Comparison of ENCODE assay signal across 35 cellular contexts in the genomic region with DNA sequence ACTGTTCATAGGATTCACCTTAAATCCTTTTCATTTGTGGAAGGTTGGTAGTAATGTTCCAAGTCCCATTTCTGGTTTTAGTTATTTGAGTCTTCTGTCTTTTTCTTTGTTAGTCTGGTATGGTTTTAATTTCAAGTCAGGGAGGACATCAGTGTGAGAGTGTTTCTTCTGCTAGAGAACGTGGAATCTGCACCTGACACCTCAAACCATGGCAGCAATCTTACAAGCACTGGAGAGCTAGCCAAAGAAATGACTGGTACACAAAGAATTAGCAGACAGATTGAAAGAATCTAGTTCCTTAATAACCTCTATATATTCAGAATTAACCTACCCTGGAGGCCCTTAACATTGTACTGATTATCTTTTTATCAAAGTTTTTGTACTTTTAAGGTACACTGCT. TPM values are rescaled to one million over a fixed set of nuclear protein-coding genes. Genes with fewer than 3 reads are reported as not detected.
"Had no signal": no experiment of that assay in that cellular context is flagged by ENCODE, and none has a peak within 500 bp of the region (broad histone marks: within the 10 kb centered on the region; RNA-seq: fewer than 3 reads in every experiment).

No MANE protein-coding gene starts in this region.

- H3K27me3 ChIP-seq: heart left ventricle, left lung, neural progenitor cell, neutrophil, ovary, right atrium auricular region, spleen, suprapubic skin, tibial artery, upper lobe of right lung had no signal

- H3K4me2 ChIP-seq: neural progenitor cell had no signal

- H3K4me3 ChIP-seq: heart left ventricle, left lung, lower lobe of right lung, neural progenitor cell, ovary, right atrium auricular region, spleen, suprapubic skin, thoracic aorta, tibial artery, upper lobe of right lung had no signal

- H2AFZ ChIP-seq: neural progenitor cell had no signal

- H3K27me3 Mint-ChIP-seq: naive B cell; progenitor cell of endocrine pancreas; stimulated activated naive CD8-positive, alpha-beta T cell treated with anti-CD3 and anti-CD28 coated beads, Interleukin-15, amount 100 ng/mL, for 72 hours had no signal

- H3K4me1 ChIP-seq: neural progenitor cell had no signal

- H3K9me3 Mint-ChIP-seq: immature natural killer cell; naive B cell; natural killer cell; neural progenitor cell; stimulated activated effector memory CD8-positive, alpha-beta T cell treated with anti-CD3 and anti-CD28 coated beads, Interleukin-12 subunit alpha, Interleukin-12 subunit beta, amount 100 ng/mL, for 72 hours; stimulated activated naive CD8-positive, alpha-beta T cell treated with anti-CD3 and anti-CD28 coated beads, Interleukin-15, amount 100 ng/mL, for 72 hours had no signal

- H3K27ac ChIP-seq: heart left ventricle, left lung, lower lobe of right lung, neural progenitor cell, neutrophil, ovary, right atrium auricular region, spleen, suprapubic skin, thoracic aorta, tibial artery, upper lobe of right lung had no signal

- H3K9ac ChIP-seq: neural progenitor cell had no signal

- ATAC-seq: heart left ventricle; left colon; left lung; lower lobe of right lung; natural killer cell; sciatic nerve; stimulated activated effector memory CD8-positive, alpha-beta T cell treated with anti-CD3 and anti-CD28 coated beads, Interleukin-12 subunit alpha, Interleukin-12 subunit beta, amount 100 ng/mL, for 72 hours; stimulated activated naive CD8-positive, alpha-beta T cell treated with anti-CD3 and anti-CD28 coated beads, Interleukin-15, amount 100 ng/mL, for 72 hours; upper lobe of right lung had no signal

- H3K9me3 ChIP-seq: heart left ventricle, left lung, lower lobe of right lung, neutrophil, ovary, right atrium auricular region, spleen, suprapubic skin, thoracic aorta, tibial artery, upper lobe of right lung had no signal

- H3K27ac Mint-ChIP-seq: natural killer cell; nephron progenitor cell; neural progenitor cell; progenitor cell of endocrine pancreas; stimulated activated naive CD8-positive, alpha-beta T cell treated with anti-CD3 and anti-CD28 coated beads, Interleukin-15, amount 100 ng/mL, for 72 hours had no signal

- DNase-seq: heart left ventricle; hypothalamus; immature natural killer cell; kidney; left colon; left lung; lower lobe of right lung; mammary epithelial cell; mesenchymal stem cell; naive B cell; natural killer cell; nephron progenitor cell; occipital lobe; ovary; small intestine; spleen; stimulated activated CD4-positive, alpha-beta T cell treated with anti-CD3 and anti-CD28 coated beads, Interleukin-4, amount 100 ng/mL, for 24 hours; stimulated activated naive CD4-positive, alpha-beta T cell; stimulated activated naive CD8-positive, alpha-beta T cell treated with anti-CD3 and anti-CD28 coated beads, Interleukin-15, amount 100 ng/mL, for 72 hours; tibial artery; trophoblast cell; upper lobe of right lung had no signal

- H3K4me1 Mint-ChIP-seq: nephron progenitor cell, neural progenitor cell had no signal

- FAIRE-seq: islet of Langerhans, kidney, small intestine, urothelium cell line had no signal

- H3K36me3 ChIP-seq: ovary, right atrium auricular region, tibial artery had no signal

- H3K4me3 Mint-ChIP-seq: immature natural killer cell; naive B cell; natural killer cell; nephron progenitor cell; neural progenitor cell; stimulated activated effector memory CD8-positive, alpha-beta T cell treated with anti-CD3 and anti-CD28 coated beads, Interleukin-12 subunit alpha, Interleukin-12 subunit beta, amount 100 ng/mL, for 72 hours; stimulated activated naive CD8-positive, alpha-beta T cell treated with anti-CD3 and anti-CD28 coated beads, Interleukin-15, amount 100 ng/mL, for 72 hours had no signal

RNA-seq across cellular contexts. Expression of gene CHCT1, which starts 50.2 kb away (rescaled TPM):
- total RNA-seq: kidney, left colon, left lung, liver, lower lobe of right lung, mammary epithelial cell, mucosa of gallbladder, natural killer cell, occipital lobe, ovary, progenitor cell of endocrine pancreas, renal cortical epithelial cell, right atrium auricular region, sciatic nerve, suprapubic skin, thoracic aorta, upper lobe of right lung had no signal
- polyA plus RNA-seq: heart left ventricle, immature natural killer cell, liver, mammary epithelial cell had no signal
